ENCODE assay signal across 14 cellular contexts in the genomic region with DNA sequence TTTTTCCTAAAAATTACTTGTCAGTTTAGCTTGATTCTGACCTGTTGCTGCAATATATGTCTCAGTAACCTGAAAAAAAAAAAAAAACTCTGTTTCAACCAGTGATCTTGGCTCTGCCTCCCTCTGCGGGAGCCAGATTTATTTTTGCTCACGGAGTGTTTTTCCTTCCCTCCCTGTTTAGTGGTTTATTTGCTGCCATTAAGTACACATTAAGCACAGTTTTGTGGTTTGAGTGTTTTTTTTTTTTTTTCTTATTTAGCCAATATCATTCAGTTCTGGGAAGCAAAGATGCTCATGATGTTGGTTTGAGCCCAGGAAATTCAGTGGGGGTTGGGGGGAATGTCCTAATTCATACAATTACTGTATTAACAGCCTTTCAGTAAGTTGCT.
DNase-seq lines count a peak whose midpoint lies in the region; ATAC-seq and TF ChIP-seq lines count a peak whose summit lies in the region.
"Had no signal": no experiment of that assay in that cellular context is flagged by ENCODE, and none has a peak within 500 bp of the region (broad histone marks: within the 10 kb centered on the region; RNA-seq: fewer than 3 reads in every experiment).

No MANE protein-coding gene starts in this region.

- H3K79me2 ChIP-seq in PC-3 (ENCODE audit: low read length) (no peaks in the 10 kb centered on the region), osteoblast (ENCODE audit: insufficient read depth, low read length) (no peaks in the 10 kb centered on the region)

- peaks cover 15% of the 10 kb centered on the region for H3K4me1 ChIP-seq in BLaER1
- no peaks in the 10 kb centered on the region for H3K4me1 ChIP-seq in PC-3 (ENCODE audit: insufficient read depth, low read length)
- H3K4me1 ChIP-seq in osteoblast (ENCODE audit: insufficient read depth, low read length), result no peaks in the 10 kb centered on the region

- H3K9me2 ChIP-seq in PC-3 (replicated peaks; ENCODE audit: low read length), result no peaks in the 10 kb centered on the region

- H3F3A ChIP-seq in PC-3 (ENCODE audit: low read length, unreplicated experiment), result no peaks in the 10 kb centered on the region

- intact Hi-C loops in PC-3 (cut with micrococcal nuclease), result no loop called here

- CTCF ChIA-PET in PC-3 (lab: Charles Lee), result no interaction called here

- H3K27ac Mint-ChIP-seq in stimulated activated naive CD8-positive, alpha-beta T cell treated with anti-CD3 and anti-CD28 coated beads, Interleukin-15, amount 100 ng/mL, for 72 hours, result no peak overlapping the region
- H3K27ac Mint-ChIP-seq: activated T-helper 2 cell treated with anti-CD3 and anti-CD28 coated beads, Interferon-gamma antibody, Interleukin-2, Interleukin-4, amounts not matched to agents 10 μg/mL and 5 μg/mL and 100 μg/mL, durations not matched to agents 14 hours and 24 hours and 36 hours had no signal

- H3K4me3 Mint-ChIP-seq in stimulated activated naive CD8-positive, alpha-beta T cell treated with anti-CD3 and anti-CD28 coated beads, Interleukin-15, amount 100 ng/mL, for 72 hours, result no peak overlapping the region

- H2AFZ ChIP-seq in PC-3 (ENCODE audit: low read length) (no peak overlapping the region), osteoblast (ENCODE audit: low read length) (no peak overlapping the region)
- H2AFZ ChIP-seq: PC-9 had no signal

- peaks cover 7% of the 10 kb centered on the region for H3K27me3 Mint-ChIP-seq in stimulated activated naive CD8-positive, alpha-beta T cell treated with anti-CD3 and anti-CD28 coated beads, Interleukin-15, amount 100 ng/mL, for 72 hours

- H3K4me3 ChIP-seq in BLaER1 (no peak overlapping the region), PC-3 (ENCODE audit: low read length) (no peak overlapping the region), fibroblast of mammary gland (ENCODE audit: control insufficient read depth, low read depth, low read length) (no peak overlapping the region), osteoblast (ENCODE audit: insufficient read depth, low read length) (no peak overlapping the region)
- H3K4me3 ChIP-seq: PC-9 had no signal

- no peaks in the 10 kb centered on the region for H3K4me1 Mint-ChIP-seq in stimulated activated naive CD8-positive, alpha-beta T cell treated with anti-CD3 and anti-CD28 coated beads, Interleukin-15, amount 100 ng/mL, for 72 hours

- no peak overlapping the region for H3K9ac ChIP-seq in BLaER1
- H3K9ac ChIP-seq in PC-3 (ENCODE audit: low read length), result no peak overlapping the region

- ATAC-seq in PC-3 (peak; percentile 31; the same call in 1 of the 2 replicates), HG03442 (IDR thresholded peaks at IDR 0.05; ENCODE audit: unreplicated experiment) (no peak), GM19035 (IDR thresholded peaks at IDR 0.05; ENCODE audit: unreplicated experiment) (no peak)
- ATAC-seq in stimulated activated naive CD8-positive, alpha-beta T cell treated with anti-CD3 and anti-CD28 coated beads, Interleukin-15, amount 100 ng/mL, for 72 hours, result no peak

- H3K27me3 ChIP-seq in BLaER1, result no peaks in the 10 kb centered on the region
- H3K27me3 ChIP-seq in PC-3 (ENCODE audit: low read length), result no peaks in the 10 kb centered on the region
- H3K27me3 ChIP-seq in osteoblast (ENCODE audit: insufficient read depth, low read length), result no peaks in the 10 kb centered on the region

- no TSS peak for BruUV-seq in PC-3 (replicated peaks; lab: Mats Ljungman, UMichigan)

- H4K20me1 ChIP-seq in BLaER1 (no peaks in the 10 kb centered on the region), PC-3 (ENCODE audit: low read length) (no peaks in the 10 kb centered on the region), osteoblast (ENCODE audit: insufficient read depth, low read length) (no peaks in the 10 kb centered on the region)

- DNase-seq in PC-3, result peak; percentile 13
- DNase-seq in fibroblast of mammary gland (ENCODE audit: low read depth), result peak; percentile 83
- peak; percentile 47 for DNase-seq in osteoblast (ENCODE audit: insufficient read length, low spot score, missing footprints)
- no peak for DNase-seq in stimulated activated naive CD8-positive, alpha-beta T cell treated with anti-CD3 and anti-CD28 coated beads, Interleukin-15, amount 100 ng/mL, for 72 hours
- DNase-seq in germinal center (ENCODE audit: low spot score), result no peak
- DNase-seq: ACHN, Calu3, NCI-H187 treated with DMSO at 0.1 percent for 48 hours, NCI-H524 treated with DMSO at 0.1 percent for 48 hours, PC-9 had no signal

- no peaks in the 10 kb centered on the region for H3K9me3 Mint-ChIP-seq in stimulated activated naive CD8-positive, alpha-beta T cell treated with anti-CD3 and anti-CD28 coated beads, Interleukin-15, amount 100 ng/mL, for 72 hours
- H3K9me3 Mint-ChIP-seq: activated T-helper 2 cell treated with anti-CD3 and anti-CD28 coated beads, Interferon-gamma antibody, Interleukin-2, Interleukin-4, amounts not matched to agents 10 μg/mL and 5 μg/mL and 100 μg/mL, durations not matched to agents 14 hours and 24 hours and 36 hours had no signal

- H3K4me2 ChIP-seq in BLaER1 (peak overlapping the region; percentile 19; the same call in 1 of the 2 replicates), PC-3 (ENCODE audit: low read length) (no peak overlapping the region), osteoblast (ENCODE audit: insufficient read depth, low read length) (no peak overlapping the region)
- H3K4me2 ChIP-seq: PC-9 had no signal

- H3K27ac ChIP-seq in BLaER1, result no peak overlapping the region
- no peak overlapping the region for H3K27ac ChIP-seq in PC-3 (ENCODE audit: low read length)
- no peak overlapping the region for H3K27ac ChIP-seq in osteoblast (ENCODE audit: low read depth, low read length)
- H3K27ac ChIP-seq: PC-9 had no signal

- 0 out of 2 replicates have a peak, but pooled peaks cover under 1% of the 10 kb centered on the region for H3K9me3 ChIP-seq in BLaER1
- H3K9me3 ChIP-seq in PC-3 (ENCODE audit: low read length), result no peaks in the 10 kb centered on the region
- no peaks in the 10 kb centered on the region for H3K9me3 ChIP-seq in osteoblast (ENCODE audit: low read depth, low read length)

- no peak for TF ChIP-seq CTCF in PC-3 (conservative IDR thresholded peaks at IDR 0.05; ENCODE audit: low read depth, low read length)
- no peak for TF ChIP-seq CTCF in fibroblast of mammary gland (conservative IDR thresholded peaks at IDR 0.05; ENCODE audit: control insufficient read depth, insufficient read depth, low read depth, low read length)
- TF ChIP-seq CTCF in osteoblast (IDR thresholded peaks at IDR 0.05; ENCODE audit: extremely low read depth, low read depth, low read length), result no peak

- POLR2A ChIA-PET in PC-3 (lab: Charles Lee; ENCODE audit: unreplicated experiment), result no interaction called here

- H3K36me3 ChIP-seq in BLaER1, result no peaks in the 10 kb centered on the region
- H3K36me3 ChIP-seq in PC-3 (ENCODE audit: low read depth, low read length), result no peaks in the 10 kb centered on the region
- no peaks in the 10 kb centered on the region for H3K36me3 ChIP-seq in osteoblast (ENCODE audit: insufficient read depth, low read length)

Comparison
In these comparisons a context has a peak if more than half of its experiments do, and no peak if none do; other contexts are left out.
1. DNase-seq: peak in PC-3 (single experiment), fibroblast of mammary gland (single experiment) and osteoblast (single experiment); none in stimulated activated naive CD8-positive, alpha-beta T cell treated with anti-CD3 and anti-CD28 coated beads, Interleukin-15, amount 100 ng/mL, for 72 hours (0 of 2) and germinal center (single experiment).